ENCODE assay signal across 9 cellular contexts in the genomic region with DNA sequence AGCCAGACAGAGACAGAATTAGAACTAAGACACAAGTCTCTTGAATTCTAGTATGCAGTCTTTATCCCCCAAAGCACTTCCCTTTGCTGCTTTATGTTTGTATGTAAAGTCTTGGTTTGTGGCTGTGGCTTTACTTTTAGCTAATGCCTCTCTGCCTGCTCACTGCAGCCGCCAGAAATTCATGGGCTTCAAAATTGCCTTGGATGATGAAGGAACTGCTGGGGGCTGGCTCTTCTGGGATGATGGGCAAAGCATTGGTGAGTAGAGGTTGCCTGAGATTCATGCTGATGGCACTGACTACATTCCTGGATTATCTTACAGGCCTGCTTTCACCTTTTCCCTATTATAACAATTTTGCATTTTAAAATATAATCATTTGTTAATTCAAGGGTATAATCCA. TPM values are rescaled to one million over a fixed set of nuclear protein-coding genes. Genes with fewer than 3 reads are reported as not detected.
"Had no signal": no experiment of that assay in that cellular context is flagged by ENCODE, and none has a peak within 500 bp of the region (broad histone marks: within the 10 kb centered on the region; RNA-seq: fewer than 3 reads in every experiment).

No MANE protein-coding gene starts in this region.

- DNase-seq: GM23248, GOT3, H9, HCEC 1CT, KBM-7 had no signal

- ATAC-seq: HepG2 had no signal

- H3K4me3 ChIP-seq: GM23248 had no signal

- H3K27ac ChIP-seq: GM23248, HL-60, KMS-11 had no signal

RNA-seq across cellular contexts. Expression of gene MGAM2, which starts 10.9 kb away (rescaled TPM):
- total RNA-seq: GM23248, H4, H9, HepG2 had no signal
